ENCODE assay signal across 1 cellular context in genomic region chr20:57743450-57744095, GRCh38.
TF ChIP-seq lines count a peak whose summit lies in the region.

No MANE protein-coding gene starts in this region.

TF ChIP-seq in HepG2, 621 proteins besides CTCF, POLR2A, EP300 and RAD21:
- TF ChIP-seq CCAR2 (optimal IDR thresholded peaks at IDR 0.05; ENCODE audit: low read depth, low read length) (no peak), BHLHE40 (IDR thresholded peaks at IDR 0.05; ENCODE audit: low read length) (no peak), ZFP91 (CRISPR knock-in tag; IDR thresholded peaks at IDR 0.05; ENCODE audit: borderline replicate concordance) (no peak), GMEB1 (CRISPR knock-in tag; IDR thresholded peaks at IDR 0.05; ENCODE audit: borderline replicate concordance) (no peak), ZNF878 (CRISPR knock-in tag; IDR thresholded peaks at IDR 0.05) (no peak), KAT2B (IDR thresholded peaks at IDR 0.05; ENCODE audit: borderline replicate concordance, low read depth, low read length) (no peak), NR2F6 (IDR thresholded peaks at IDR 0.05) (no peak), NR2F6 (CRISPR knock-in tag; IDR thresholded peaks at IDR 0.05) (no peak), ZSCAN22 (CRISPR knock-in tag; IDR thresholded peaks at IDR 0.05) (no peak)
- TF ChIP-seq, protein P1, sequence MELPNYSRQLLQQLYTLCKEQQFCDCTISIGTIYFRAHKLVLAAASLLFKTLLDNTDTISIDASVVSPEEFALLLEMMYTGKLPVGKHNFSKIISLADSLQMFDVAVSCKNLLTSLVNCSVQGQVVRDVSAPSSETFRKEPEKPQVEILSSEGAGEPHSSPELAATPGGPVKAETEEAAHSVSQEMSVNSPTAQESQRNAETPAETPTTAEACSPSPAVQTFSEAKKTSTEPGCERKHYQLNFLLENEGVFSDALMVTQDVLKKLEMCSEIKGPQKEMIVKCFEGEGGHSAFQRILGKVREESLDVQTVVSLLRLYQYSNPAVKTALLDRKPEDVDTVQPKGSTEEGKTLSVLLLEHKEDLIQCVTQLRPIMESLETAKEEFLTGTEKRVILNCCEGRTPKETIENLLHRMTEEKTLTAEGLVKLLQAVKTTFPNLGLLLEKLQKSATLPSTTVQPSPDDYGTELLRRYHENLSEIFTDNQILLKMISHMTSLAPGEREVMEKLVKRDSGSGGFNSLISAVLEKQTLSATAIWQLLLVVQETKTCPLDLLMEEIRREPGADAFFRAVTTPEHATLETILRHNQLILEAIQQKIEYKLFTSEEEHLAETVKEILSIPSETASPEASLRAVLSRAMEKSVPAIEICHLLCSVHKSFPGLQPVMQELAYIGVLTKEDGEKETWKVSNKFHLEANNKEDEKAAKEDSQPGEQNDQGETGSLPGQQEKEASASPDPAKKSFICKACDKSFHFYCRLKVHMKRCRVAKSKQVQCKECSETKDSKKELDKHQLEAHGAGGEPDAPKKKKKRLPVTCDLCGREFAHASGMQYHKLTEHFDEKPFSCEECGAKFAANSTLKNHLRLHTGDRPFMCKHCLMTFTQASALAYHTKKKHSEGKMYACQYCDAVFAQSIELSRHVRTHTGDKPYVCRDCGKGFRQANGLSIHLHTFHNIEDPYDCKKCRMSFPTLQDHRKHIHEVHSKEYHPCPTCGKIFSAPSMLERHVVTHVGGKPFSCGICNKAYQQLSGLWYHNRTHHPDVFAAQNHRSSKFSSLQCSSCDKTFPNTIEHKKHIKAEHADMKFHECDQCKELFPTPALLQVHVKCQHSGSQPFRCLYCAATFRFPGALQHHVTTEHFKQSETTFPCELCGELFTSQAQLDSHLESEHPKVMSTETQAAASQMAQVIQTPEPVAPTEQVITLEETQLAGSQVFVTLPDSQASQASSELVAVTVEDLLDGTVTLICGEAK (IDR thresholded peaks at IDR 0.05) = no peak
- TF ChIP-seq, protein P1 (CRISPR knock-in tag; IDR thresholded peaks at IDR 0.05) = peak; percentile 82; the same call in 1 of the 2 replicates
